In the genomic region with DNA sequence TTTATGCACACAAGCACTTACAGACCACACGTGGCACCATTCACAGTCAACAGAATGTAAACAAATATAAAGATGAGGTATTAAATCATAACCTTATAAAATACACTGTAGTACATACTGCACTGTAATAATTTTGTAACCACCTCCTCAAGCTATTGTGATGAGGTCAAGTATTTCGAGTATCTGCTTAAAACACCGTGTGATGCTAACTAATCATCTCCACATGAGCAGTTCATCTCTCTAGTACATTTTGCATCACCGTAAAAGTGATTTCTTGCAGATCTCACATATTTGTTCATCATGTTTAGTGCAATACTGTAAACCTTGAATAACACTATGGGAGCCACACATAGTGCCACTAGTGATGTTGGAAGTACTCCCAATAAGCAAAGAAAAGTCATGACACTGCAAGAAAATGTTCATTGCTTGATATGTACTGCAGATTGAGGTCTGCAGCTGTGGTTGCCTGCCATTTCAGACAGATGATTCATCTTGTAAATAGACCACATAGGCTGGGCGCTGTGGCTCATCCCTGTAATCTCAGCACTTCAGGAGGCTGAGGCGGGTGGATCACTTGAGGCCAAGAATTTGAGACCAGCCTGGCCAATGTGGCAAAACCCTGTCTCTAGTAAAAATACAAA, we compare ENCODE assay signal across 12 cellular contexts. TPM values are rescaled to one million over a fixed set of nuclear protein-coding genes. Genes with fewer than 3 reads are reported as not detected.
A peak's percentile ranks its signal among the peaks of the same experiment; 100 is the strongest.
DNase-seq lines count a peak whose midpoint lies in the region; ATAC-seq and TF ChIP-seq lines count a peak whose summit lies in the region.
"Had no signal": no experiment of that assay in that cellular context is flagged by ENCODE, and none has a peak within 500 bp of the region (broad histone marks: within the 10 kb centered on the region; RNA-seq: fewer than 3 reads in every experiment).

No MANE protein-coding gene starts in this region.

- no peak overlapping the region for H3K4me3 ChIP-seq in choroid plexus epithelial cell (ENCODE audit: low read depth, low read length)
- H3K4me3 ChIP-seq: cardiac muscle cell, esophagus muscularis mucosa, left lung had no signal

- DNase-seq in GM04504 (ENCODE audit: low read depth): peak; percentile 46
- DNase-seq in NCI-H226: peak; percentile 65
- peak; percentile 73 for DNase-seq in choroid plexus epithelial cell (ENCODE audit: low read depth)
- peak; percentile 71 for DNase-seq in renal cortical epithelial cell (ENCODE audit: low read depth)
- no peak for DNase-seq in GDM1 (lab: John Stamatoyannopoulos, UW)
- no peak for DNase-seq in NCI-H2107 (lab: John Stamatoyannopoulos, UW)
- DNase-seq: DMS79, left lung, WERI-Rb-1 had no signal

- no peak for ATAC-seq in HG03280 (IDR thresholded peaks at IDR 0.05; ENCODE audit: unreplicated experiment)
- ATAC-seq: left lung had no signal

- no peak for TF ChIP-seq CTCF in choroid plexus epithelial cell (conservative IDR thresholded peaks at IDR 0.05; ENCODE audit: low read depth, low read length)

RNA-seq across cellular contexts. Expression of gene FOXB2, which starts 44.3 kb away (rescaled TPM):
- total RNA-seq in renal cortical epithelial cell: not detected in 2 replicates
- total RNA-seq: cardiac muscle cell, esophagus muscularis mucosa, left lung had no signal

Comparison
In these comparisons a context has a peak if more than half of its experiments do, and no peak if none do; other contexts are left out.
1. DNase-seq: peak in GM04504 (single experiment), NCI-H226 (single experiment), choroid plexus epithelial cell (single experiment) and renal cortical epithelial cell (single experiment); none in GDM1 (single experiment) and NCI-H2107 (single experiment).